Comparison of ENCODE assay signal across 8 cellular contexts in genomic region chr7:145036592-145037386, GRCh38.
A peak's percentile ranks its signal among the peaks of the same experiment; 100 is the strongest.
DNase-seq lines count a peak whose midpoint lies in the region; ATAC-seq and TF ChIP-seq lines count a peak whose summit lies in the region.

No MANE protein-coding gene starts in this region.

- H3K27me3 ChIP-seq in CD8-positive, alpha-beta memory T cell (ENCODE audit: insufficient read depth, low read length, poor library complexity, severe bottlenecking) = no peaks in the 10 kb centered on the region
- H3K27me3 ChIP-seq in foreskin keratinocyte = no peaks in the 10 kb centered on the region

- intact Hi-C loops in activated CD8-positive, alpha-beta T cell treated with anti-CD3 and anti-CD28 coated beads for 36 hours (cut with micrococcal nuclease) = loop anchor here (2.0 kb wide), 1 partner anchor 1054 kb away; no protein-coding TSS in a partner anchor

- no peak overlapping the region for H3K4me3 ChIP-seq in CD8-positive, alpha-beta memory T cell (ENCODE audit: low read length)

- H3K27ac ChIP-seq in CD8-positive, alpha-beta memory T cell (ENCODE audit: low read depth, low read length) = no peak overlapping the region
- no peak overlapping the region for H3K27ac ChIP-seq in foreskin keratinocyte

- H3K27ac Mint-ChIP-seq in CD8-positive, alpha-beta memory T cell = no peak overlapping the region
- no peak overlapping the region for H3K27ac Mint-ChIP-seq in activated CD8-positive, alpha-beta T cell treated with anti-CD3 and anti-CD28 coated beads for 36 hours
- no peak overlapping the region for H3K27ac Mint-ChIP-seq in progenitor cell of endocrine pancreas

- no peak overlapping the region for H3K4me3 Mint-ChIP-seq in CD8-positive, alpha-beta memory T cell
- no peak overlapping the region for H3K4me3 Mint-ChIP-seq in activated CD8-positive, alpha-beta T cell treated with anti-CD3 and anti-CD28 coated beads for 36 hours
- no peak overlapping the region for H3K4me3 Mint-ChIP-seq in progenitor cell of endocrine pancreas (ENCODE audit: low read depth)

- H3K9me3 Mint-ChIP-seq in CD8-positive, alpha-beta memory T cell = peaks cover 0 to 5% (median 4%) of the 10 kb centered on the region in 5 donors
- no peaks in the 10 kb centered on the region for H3K9me3 Mint-ChIP-seq in activated CD8-positive, alpha-beta T cell treated with anti-CD3 and anti-CD28 coated beads for 36 hours
- H3K9me3 Mint-ChIP-seq in progenitor cell of endocrine pancreas (ENCODE audit: low read depth) = peaks cover 3% of the 10 kb centered on the region

- H3K4me1 ChIP-seq in CD8-positive, alpha-beta memory T cell (ENCODE audit: insufficient read depth, low read length) = no peaks in the 10 kb centered on the region
- no peaks in the 10 kb centered on the region for H3K4me1 ChIP-seq in foreskin keratinocyte

- H3K36me3 Mint-ChIP-seq in CD8-positive, alpha-beta memory T cell = no peaks in the 10 kb centered on the region
- H3K36me3 Mint-ChIP-seq in activated CD8-positive, alpha-beta T cell treated with anti-CD3 and anti-CD28 coated beads for 36 hours (ENCODE audit: low read depth) = no peaks in the 10 kb centered on the region
- no peaks in the 10 kb centered on the region for H3K36me3 Mint-ChIP-seq in progenitor cell of endocrine pancreas (ENCODE audit: insufficient read depth)

- peak; percentile 93 for ATAC-seq in GM18867 (IDR thresholded peaks at IDR 0.05; ENCODE audit: unreplicated experiment)
- ATAC-seq in HG03025 (IDR thresholded peaks at IDR 0.05; ENCODE audit: low FRiP score, unreplicated experiment) = peak; percentile 75
- ATAC-seq in activated CD8-positive, alpha-beta T cell treated with anti-CD3 and anti-CD28 coated beads for 36 hours = peak; percentile 64
- ATAC-seq in foreskin keratinocyte = peak; percentile 55

- POLR2A ChIA-PET in CD8-positive, alpha-beta memory T cell (lab: Charles Lee) = no interaction called here
- POLR2A ChIA-PET in activated CD8-positive, alpha-beta T cell treated with anti-CD3 and anti-CD28 coated beads for 36 hours (lab: Charles Lee) = interaction anchor here (0.6 kb wide), 1 partner anchor 298 kb away, joined by 3 read pairs; no protein-coding TSS in a partner anchor

- peak in 3 of 5 donors; percentile 1 to 30 (median 7) for DNase-seq in CD8-positive, alpha-beta memory T cell
- DNase-seq in NCI-H2107 treated with DMSO at 0.1 percent for 48 hours (lab: John Stamatoyannopoulos, UW; ENCODE audit: unreplicated experiment) (peak; percentile 51), foreskin keratinocyte (peak; percentile 19 to 27), progenitor cell of endocrine pancreas (ENCODE audit: low spot score, unreplicated experiment) (peak; percentile 16), KG1 (lab: John Stamatoyannopoulos, UW) (no peak)
- DNase-seq in activated CD8-positive, alpha-beta T cell treated with anti-CD3 and anti-CD28 coated beads for 36 hours = peak; percentile 51

- CTCF ChIA-PET in CD8-positive, alpha-beta memory T cell (lab: Charles Lee) = interaction anchor here (1.0 to 1.9 kb wide), 3 partner anchors 8 to 26 kb away, joined by 3 to 6 read pairs (median 5); no protein-coding TSS in a partner anchor
- CTCF ChIA-PET in activated CD8-positive, alpha-beta T cell treated with anti-CD3 and anti-CD28 coated beads for 36 hours (lab: Charles Lee) = interaction anchor here (0.7 to 2.2 kb wide), 12 partner anchors 9 to 1053 kb away, joined by 3 to 8 read pairs (median 3); no protein-coding TSS in a partner anchor

- H3K9me3 ChIP-seq in CD8-positive, alpha-beta memory T cell (ENCODE audit: low read length) = no peaks in the 10 kb centered on the region

- H3K36me3 ChIP-seq in CD8-positive, alpha-beta memory T cell (ENCODE audit: insufficient read depth, low read length) = no peaks in the 10 kb centered on the region

- peaks cover 1 to 18% of the 10 kb centered on the region in 2 donors for H3K27me3 Mint-ChIP-seq in CD8-positive, alpha-beta memory T cell
- H3K27me3 Mint-ChIP-seq in activated CD8-positive, alpha-beta T cell treated with anti-CD3 and anti-CD28 coated beads for 36 hours = peaks cover 8% of the 10 kb centered on the region
- H3K27me3 Mint-ChIP-seq in progenitor cell of endocrine pancreas = peaks cover 3% of the 10 kb centered on the region

- TF ChIP-seq CTCF in activated CD8-positive, alpha-beta T cell treated with anti-CD3 and anti-CD28 coated beads for 36 hours (IDR thresholded peaks at IDR 0.05) = peak; percentile 84
- TF ChIP-seq CTCF in foreskin keratinocyte (conservative IDR thresholded peaks at IDR 0.05) (peak; percentile 76), progenitor cell of endocrine pancreas (IDR thresholded peaks at IDR 0.05; ENCODE audit: unreplicated experiment) (peak; percentile 90)

- peaks cover 1 to 4% (median 3%) of the 10 kb centered on the region in 3 donors for H3K4me1 Mint-ChIP-seq in CD8-positive, alpha-beta memory T cell
- H3K4me1 Mint-ChIP-seq in activated CD8-positive, alpha-beta T cell treated with anti-CD3 and anti-CD28 coated beads for 36 hours (ENCODE audit: low read depth) = peaks cover 2% of the 10 kb centered on the region
- H3K4me1 Mint-ChIP-seq in progenitor cell of endocrine pancreas (ENCODE audit: low read depth) = no peaks in the 10 kb centered on the region
